ENCODE assay signal across 7 cellular contexts in the genomic region with DNA sequence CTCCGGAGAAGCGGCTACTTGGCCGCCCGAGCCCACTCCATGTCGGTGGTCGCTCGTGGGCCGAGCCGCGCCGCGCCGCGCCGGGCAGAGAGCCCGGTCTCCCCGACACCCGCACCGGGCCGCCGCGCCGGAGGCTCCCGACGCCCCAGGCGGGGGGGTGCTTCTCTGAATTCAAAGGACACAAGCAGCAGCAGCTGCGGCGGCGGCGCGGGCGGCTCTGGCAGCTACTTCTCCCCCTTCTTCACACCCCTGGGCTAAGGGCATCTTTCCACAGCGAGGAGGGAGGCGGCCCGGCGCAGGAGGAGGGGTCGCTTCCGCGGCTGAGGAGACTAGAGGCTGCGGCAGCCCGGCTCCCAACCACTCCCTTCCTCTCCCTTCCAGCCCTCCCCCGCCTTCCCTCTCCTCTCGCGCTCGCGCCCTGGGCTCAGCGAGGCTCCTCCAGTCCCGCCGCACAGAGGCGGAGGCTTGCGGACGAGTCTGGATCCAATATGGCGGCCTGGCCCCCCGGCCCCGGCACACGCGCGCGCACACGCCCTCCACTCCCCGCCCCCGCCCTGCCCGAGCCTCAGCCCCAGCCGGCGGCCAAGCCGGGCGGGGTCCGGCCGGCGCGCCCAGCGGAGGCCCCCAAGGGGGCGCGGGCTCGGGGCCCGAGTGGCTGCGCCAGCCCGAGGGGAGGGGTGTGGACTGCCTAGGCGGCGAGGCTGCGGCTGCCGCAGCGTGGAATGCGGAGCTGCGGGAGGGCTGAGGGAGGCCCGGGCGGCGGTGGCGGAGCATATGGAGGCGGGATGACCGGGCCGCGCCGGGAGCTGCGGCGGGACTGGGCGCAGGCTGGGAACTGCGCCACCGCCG. TPM values are rescaled to one million over a fixed set of nuclear protein-coding genes. Genes with fewer than 3 reads are reported as not detected.
DNase-seq lines count a peak whose midpoint lies in the region; ATAC-seq and TF ChIP-seq lines count a peak whose summit lies in the region.

Gene CDC42BPA (minus strand): TSS at position 490 of the 849 bp plus-strand sequence. CDS start 1,310 bp downstream, outside the sequence.

- in situ Hi-C loops in Panc1 (cut with HindIII; ENCODE audit: low pct_unique_long_range_greater_than_20kb, low sequenced_read_pairs), result no loop called here

- TF ChIP-seq CTCF in Panc1 (IDR thresholded peaks at IDR 0.05) (no peak), neural progenitor cell (IDR thresholded peaks at IDR 0.05) (no peak), upper lobe of left lung (IDR thresholded peaks at IDR 0.05) (peak in 2 of 6 experiments; percentile 3 to 15)

- H4K20me1 ChIP-seq in neural progenitor cell (ENCODE audit: low read depth), result peaks cover 36% of the 10 kb centered on the region

- H3K27me3 Mint-ChIP-seq in activated naive CD8-positive, alpha-beta T cell treated with anti-CD3 and anti-CD28 coated beads for 36 hours, result peaks cover 74% of the 10 kb centered on the region
- H3K27me3 Mint-ChIP-seq in neural progenitor cell (ENCODE audit: insufficient read depth, low read depth), result peaks cover 2% of the 10 kb centered on the region

- intact Hi-C loops in Panc1 (cut with micrococcal nuclease; ENCODE audit: unreplicated experiment), result loop anchor here (5.0 kb wide), 2 partner anchors 81 to 119 kb away; no protein-coding TSS in a partner anchor

- peak in 3 of 4 donors; percentile 23 to 61 (median 55) for TF ChIP-seq POLR2A in upper lobe of left lung (IDR thresholded peaks at IDR 0.05)

- H3K79me2 ChIP-seq in neural progenitor cell (ENCODE audit: low read depth), result peaks cover 43% of the 10 kb centered on the region

- CTCF ChIA-PET in Panc1 (lab: Charles Lee), result interaction anchor here (0.6 kb wide), 3 partner anchors 113 to 410 kb away, joined by 3 to 5 read pairs (median 4); no protein-coding TSS in a partner anchor

- H3K9ac ChIP-seq in neural progenitor cell, result peak within 1 kb of the TSS; percentile 31

- peaks cover 34% of the 10 kb centered on the region for H3F3A ChIP-seq in neural progenitor cell (ENCODE audit: low read depth)

- H3K27ac ChIP-seq in Panc1 (ENCODE audit: low read length), result peak within 1 kb of the TSS; percentile 90
- peak within 1 kb of the TSS; percentile 91 for H3K27ac ChIP-seq in neural progenitor cell
- H3K27ac ChIP-seq in upper lobe of left lung, result peak within 1 kb of the TSS; percentile 95 to 98 (median 96)

- H3K36me3 ChIP-seq in Panc1 (ENCODE audit: control insufficient read depth, insufficient read depth, low read length), result no peaks in the 10 kb centered on the region
- no peaks in the 10 kb centered on the region for H3K36me3 ChIP-seq in neural progenitor cell
- no peaks in the 10 kb centered on the region for H3K36me3 ChIP-seq in upper lobe of left lung

- no TSS peak for BruUV-seq in Panc1 (replicated peaks; lab: Mats Ljungman, UMichigan)

- H3K4me1 Mint-ChIP-seq in activated naive CD8-positive, alpha-beta T cell treated with anti-CD3 and anti-CD28 coated beads for 36 hours, result peaks cover 8% of the 10 kb centered on the region
- peaks cover 30% of the 10 kb centered on the region for H3K4me1 Mint-ChIP-seq in neural progenitor cell

- H3K4me1 ChIP-seq in Panc1 (ENCODE audit: control insufficient read depth, insufficient read depth, low read length) (peaks cover 12% of the 10 kb centered on the region), neural progenitor cell (peaks cover 39% of the 10 kb centered on the region), upper lobe of left lung (peaks cover 4 to 14% (median 10%) of the 10 kb centered on the region in 4 donors)

- H3K9me3 Mint-ChIP-seq in activated naive CD8-positive, alpha-beta T cell treated with anti-CD3 and anti-CD28 coated beads for 36 hours, result no peaks in the 10 kb centered on the region
- H3K9me3 Mint-ChIP-seq in neural progenitor cell, result peaks cover 3% of the 10 kb centered on the region

- TF ChIP-seq EP300 in upper lobe of left lung (IDR thresholded peaks at IDR 0.05), result no peak

- ATAC-seq in GM18502 (IDR thresholded peaks at IDR 0.05; ENCODE audit: poor library complexity, unreplicated experiment) (peak; percentile 59), Panc1 (peak; percentile 93), upper lobe of left lung (ENCODE audit: low FRiP score in 2 of 2) (peak; percentile 93 to 95)

- peak within 1 kb of the TSS; percentile 78 for H3K4me3 Mint-ChIP-seq in activated naive CD8-positive, alpha-beta T cell treated with anti-CD3 and anti-CD28 coated beads for 36 hours
- H3K4me3 Mint-ChIP-seq in neural progenitor cell, result peak within 1 kb of the TSS; percentile 97

- peak within 1 kb of the TSS; percentile 90 for H3K4me2 ChIP-seq in neural progenitor cell

- POLR2A ChIA-PET in Panc1 (lab: Charles Lee), result interaction anchor here (0.5 kb wide), 1 partner anchor 94 kb away, joined by 3 read pairs; no protein-coding TSS in a partner anchor

- H3K9me3 ChIP-seq in Panc1 (ENCODE audit: control insufficient read depth, insufficient read depth, low read depth, low read length) (no peaks in the 10 kb centered on the region), neural progenitor cell (ENCODE audit: low read depth) (no peaks in the 10 kb centered on the region), upper lobe of left lung (no peaks in the 10 kb centered on the region)

- DNase-seq in HPDE6-E6E7 (ENCODE audit: extremely low spot score), result peak; percentile 52
- no peak for DNase-seq in Panc1 (ENCODE audit: low read depth, low spot score)
- peak; percentile 52 for DNase-seq in activated naive CD8-positive, alpha-beta T cell treated with anti-CD3 and anti-CD28 coated beads for 36 hours
- no peak for DNase-seq in glomerular endothelial cell (ENCODE audit: extremely low read depth, low read depth, low spot score)
- peak; percentile 92 for DNase-seq in neural progenitor cell (ENCODE audit: low spot score)
- peak; percentile 80 to 93 for DNase-seq in upper lobe of left lung

- H3K4me3 ChIP-seq in Panc1 (ENCODE audit: low read depth in 2 of 2, low read length in 2 of 2) (peak within 1 kb of the TSS; percentile 92 to 97), neural progenitor cell (peak within 1 kb of the TSS; percentile 89), upper lobe of left lung (peak within 1 kb of the TSS; percentile 63 to 87 (median 80))

- peak within 1 kb of the TSS; percentile 79 for H2AFZ ChIP-seq in neural progenitor cell (replicated peaks)

- 1% methylated on average over 28 to 32 of the region's 100 CpGs for WGBS in upper lobe of left lung, 2 donors

- H3K36me3 Mint-ChIP-seq in activated naive CD8-positive, alpha-beta T cell treated with anti-CD3 and anti-CD28 coated beads for 36 hours, result no peaks in the 10 kb centered on the region
- no peaks in the 10 kb centered on the region for H3K36me3 Mint-ChIP-seq in neural progenitor cell

- H3K27ac Mint-ChIP-seq in activated naive CD8-positive, alpha-beta T cell treated with anti-CD3 and anti-CD28 coated beads for 36 hours, result peak within 1 kb of the TSS; percentile 54
- H3K27ac Mint-ChIP-seq in neural progenitor cell, result peak within 1 kb of the TSS; percentile 99

- H3K27me3 ChIP-seq in Panc1 (ENCODE audit: control insufficient read depth, insufficient read depth, low read length) (no peaks in the 10 kb centered on the region), neural progenitor cell (no peaks in the 10 kb centered on the region), upper lobe of left lung (no peaks in the 10 kb centered on the region)

RNA-seq across cellular contexts. Expression of gene CDC42BPA, which starts in this region (rescaled TPM):
- total RNA-seq in Panc1 (2021; ENCODE audit: unreplicated experiment) (32.8 TPM), glomerular endothelial cell (83.6 and 129 TPM in 2 replicates), neural progenitor cell (ENCODE audit: low replicate concordance) (34.4 and 54.7 TPM in 2 replicates), upper lobe of left lung (10 to 100 TPM; 27.8 to 76.1 (median 33.1) TPM)
- polyA plus RNA-seq in Panc1 (2012; ENCODE audit: insufficient read length), result 14.1 TPM
- 1 to 10 TPM; 2.7 to 3.0 TPM for total RNA-seq in activated naive CD8-positive, alpha-beta T cell treated with anti-CD3 and anti-CD28 coated beads for 36 hours

Comparison
In these comparisons a context has a peak if more than half of its experiments do, and no peak if none do; other contexts are left out.
1. DNase-seq: peak in HPDE6-E6E7 (single experiment), activated naive CD8-positive, alpha-beta T cell treated with anti-CD3 and anti-CD28 coated beads for 36 hours (single experiment), neural progenitor cell (single experiment) and upper lobe of left lung (2 of 2); none in Panc1 (single experiment) and glomerular endothelial cell (single experiment).
2. Peak in every context shown above with its lines, with median percentiles within 50 percentile points of each other: ATAC-seq, H3K27ac ChIP-seq and H3K4me3 ChIP-seq.